Comparison of ENCODE assay signal across 15 cellular contexts in genomic region chr14:104389326-104390220, GRCh38.
A peak's percentile ranks its signal among the peaks of the same experiment; 100 is the strongest.
DNase-seq lines count a peak whose midpoint lies in the region; ATAC-seq, FAIRE-seq and TF ChIP-seq lines count a peak whose summit lies in the region.
"Had no signal": no experiment of that assay in that cellular context is flagged by ENCODE, and none has a peak within 500 bp of the region (broad histone marks: within the 10 kb centered on the region; RNA-seq: fewer than 3 reads in every experiment).

No MANE protein-coding gene starts in this region.

- no peak for TF ChIP-seq POLR2A in body of pancreas (IDR thresholded peaks at IDR 0.05)

- intact Hi-C loops in left lung (cut with DNase I) = no loop called here
- intact Hi-C loops in body of pancreas (cut with DNase I) = no loop called here

- H3K9me3 ChIP-seq in BLaER1 treated with 17β-estradiol and CSF1 and Interleukin-3, amounts not matched to agents 10 nM and 100 nM (replicated peaks in 1 of 11) = no peaks in the 10 kb centered on the region
- H3K9me3 ChIP-seq in left lung (no peaks in the 10 kb centered on the region), body of pancreas (no peaks in the 10 kb centered on the region)

- DNase-seq in GM19239 (ENCODE audit: insufficient read length, low spot score) (peak; percentile 7), left lung (peak; percentile 25 to 67), NCI-H1092 treated with DMSO at 0.1 percent for 48 hours (lab: John Stamatoyannopoulos, UW) (no peak), body of pancreas (no peak), putamen (ENCODE audit: low spot score) (no peak)
- DNase-seq in activated CD8-positive, alpha-beta memory T cell treated with anti-CD3 and anti-CD28 coated beads, Interleukin-2, amount 50 U/mL, for 1 hour (ENCODE audit: extremely low read depth) = peak; percentile 40
- DNase-seq: amygdala; effector CD8-positive, alpha-beta T cell; mammary epithelial cell; NCI-H1048; NCI-H446 treated with DMSO at 0.1 percent for 48 hours; RPMI8226 had no signal

- peak overlapping the region in 6 of 11 experiments; percentile 3 to 50 (median 29); a peak in 6 of 22 replicates for H3K27ac ChIP-seq in BLaER1 treated with 17β-estradiol and CSF1 and Interleukin-3, amounts not matched to agents 10 nM and 100 nM
- H3K27ac ChIP-seq in left lung = no peak overlapping the region
- no peak overlapping the region for H3K27ac ChIP-seq in body of pancreas
- H3K27ac ChIP-seq: parathyroid adenoma had no signal

- H3K4me3 ChIP-seq in BLaER1 treated with 17β-estradiol and CSF1 and Interleukin-3, amounts not matched to agents 10 nM and 100 nM = peak overlapping the region in 1 of 10 experiments; percentile 4; a peak in 2 of 20 replicates
- H3K4me3 ChIP-seq in left lung (no peak overlapping the region), body of pancreas (no peak overlapping the region)

- no peak for FAIRE-seq in GM19239 (lab: Jason Lieb, UNC)

- peaks cover 70 to 100% (median 99%) of the 10 kb centered on the region in 10 experiments for H3K4me1 ChIP-seq in BLaER1 treated with 17β-estradiol and CSF1 and Interleukin-3, amounts not matched to agents 10 nM and 100 nM
- H3K4me1 ChIP-seq in left lung (peaks cover 0 to 13% of the 10 kb centered on the region in 2 donors), body of pancreas (no peaks in the 10 kb centered on the region)
- H3K4me1 ChIP-seq: parathyroid adenoma had no signal

- TF ChIP-seq CTCF in left lung (IDR thresholded peaks at IDR 0.05) (no peak), body of pancreas (IDR thresholded peaks at IDR 0.05) (no peak)

- peak overlapping the region; percentile 61 to 99 (median 95) for H3K4me2 ChIP-seq in BLaER1 treated with 17β-estradiol and CSF1 and Interleukin-3, amounts not matched to agents 10 nM and 100 nM

- H3K27me3 ChIP-seq in BLaER1 treated with 17β-estradiol and CSF1 and Interleukin-3, amounts not matched to agents 10 nM and 100 nM = peaks cover 8 to 87% (median 17%) of the 10 kb centered on the region in 11 experiments; a peak in 19 of 22 replicates
- H3K27me3 ChIP-seq in left lung (peaks cover 0 to 7% of the 10 kb centered on the region in 2 donors), body of pancreas (no peaks in the 10 kb centered on the region)

- WGBS in body of pancreas, 2 donors = 54 to 68% methylated on average over 19 to 28 of the region's 28 CpGs

- H4K20me1 ChIP-seq in BLaER1 treated with 17β-estradiol and CSF1 and Interleukin-3, amounts not matched to agents 10 nM and 100 nM = peaks cover 0 to 32% (median 13%) of the 10 kb centered on the region in 11 experiments; a peak in 10 of 22 replicates

- ATAC-seq in left lung = no peak
- no peak for ATAC-seq in body of pancreas
- no peak for ATAC-seq in HG02852 (IDR thresholded peaks at IDR 0.05; ENCODE audit: unreplicated experiment)

- peak overlapping the region in 4 of 11 experiments; percentile 11 to 30 (median 15); a peak in 5 of 22 replicates for H3K9ac ChIP-seq in BLaER1 treated with 17β-estradiol and CSF1 and Interleukin-3, amounts not matched to agents 10 nM and 100 nM
- H3K9ac ChIP-seq: parathyroid adenoma had no signal

- H3K36me3 ChIP-seq in BLaER1 treated with 17β-estradiol and CSF1 and Interleukin-3, amounts not matched to agents 10 nM and 100 nM = no peaks in the 10 kb centered on the region
- H3K36me3 ChIP-seq in left lung = no peaks in the 10 kb centered on the region
- H3K36me3 ChIP-seq in body of pancreas (replicated peaks in 1 of 2; ENCODE audit: insufficient read depth in 1 of 2, low read depth in 2 of 2) = no peaks in the 10 kb centered on the region

Comparison
In these comparisons a context has a peak if more than half of its experiments do, and no peak if none do; other contexts are left out.
1. H3K27ac ChIP-seq: peak in BLaER1 treated with 17β-estradiol and CSF1 and Interleukin-3, amounts not matched to agents 10 nM and 100 nM (6 of 11); none in left lung (0 of 2) and body of pancreas (0 of 4).
2. DNase-seq: peak in GM19239 (single experiment), activated CD8-positive, alpha-beta memory T cell treated with anti-CD3 and anti-CD28 coated beads, Interleukin-2, amount 50 U/mL, for 1 hour (single experiment) and left lung (2 of 2); none in NCI-H1092 treated with DMSO at 0.1 percent for 48 hours (single experiment), body of pancreas (0 of 4) and putamen (single experiment).